In genomic region chr2:53593891-53594585, GRCh38 we compare ENCODE assay signal across 15 cellular contexts.
A peak's percentile ranks its signal among the peaks of the same experiment; 100 is the strongest.
DNase-seq lines count a peak whose midpoint lies in the region; ATAC-seq, FAIRE-seq and TF ChIP-seq lines count a peak whose summit lies in the region.
"Had no signal": no experiment of that assay in that cellular context is flagged by ENCODE, and none has a peak within 500 bp of the region (broad histone marks: within the 10 kb centered on the region; RNA-seq: fewer than 3 reads in every experiment).

No MANE protein-coding gene starts in this region.

- no peaks in the 10 kb centered on the region for H3K9me3 ChIP-seq in K562 (replicated peaks; ENCODE audit: control insufficient read depth, insufficient read depth, low read depth, low read length)
- no peaks in the 10 kb centered on the region for H3K9me3 ChIP-seq in mesenchymal stem cell (ENCODE audit: control insufficient read depth, low read length)
- H3K9me3 ChIP-seq in esophagus muscularis mucosa, result no peaks in the 10 kb centered on the region
- H3K9me3 ChIP-seq: neutrophil had no signal

- no peaks in the 10 kb centered on the region for H3K27me3 Mint-ChIP-seq in WTC11 (ENCODE audit: low read depth)
- peaks cover 2% of the 10 kb centered on the region for H3K27me3 Mint-ChIP-seq in activated naive CD8-positive, alpha-beta T cell treated with anti-CD3 and anti-CD28 coated beads, Interleukin-2, amount 50 U/mL, for 24 hours
- H3K27me3 Mint-ChIP-seq: stimulated activated memory B cell treated with anti-CD40 and anti-IgM and Interleukin-4, amounts not matched to agents 10 μg/mL and 1 μg/mL and 100 μg/mL, for 72 hours had no signal

- H3K27ac ChIP-seq in K562 (ENCODE audit: extremely low read depth, low read depth, low read length) (no peak overlapping the region), mesenchymal stem cell (ENCODE audit: low read length, poor library complexity, severe bottlenecking) (peak overlapping the region; percentile 35), esophagus muscularis mucosa (replicated peaks in 1 of 4) (no peak overlapping the region)
- H3K27ac ChIP-seq: neutrophil had no signal

- no peaks in the 10 kb centered on the region for H4K20me1 ChIP-seq in K562 (replicated peaks; ENCODE audit: control insufficient read depth, insufficient read depth, low read length)

- H3K4me2 ChIP-seq in K562 (ENCODE audit: insufficient read depth, low read length) (no peak overlapping the region), mesenchymal stem cell (ENCODE audit: low read length, poor library complexity, severe bottlenecking) (peak overlapping the region; percentile 36)

- no peak overlapping the region for H2BK15ac ChIP-seq in mesenchymal stem cell (ENCODE audit: low read depth, poor library complexity, severe bottlenecking)

- WGBS in K562 (ENCODE audit: insufficient coverage, low coverage, missing lambda C conversion rate), result 2% methylated on average over 4 of the region's 5 CpGs
- 73% methylated on average over 3 of the region's 5 CpGs for whole genome bisulfite sequencing in mesenchymal stem cell
- 32% methylated on average over 5 of the region's 5 CpGs for WGBS in esophagus muscularis mucosa

- H2BK120ac ChIP-seq in mesenchymal stem cell (ENCODE audit: low read depth, low read length), result no peak overlapping the region

- no peaks in the 10 kb centered on the region for H3K36me3 Mint-ChIP-seq in WTC11
- H3K36me3 Mint-ChIP-seq in activated naive CD8-positive, alpha-beta T cell treated with anti-CD3 and anti-CD28 coated beads, Interleukin-2, amount 50 U/mL, for 24 hours (ENCODE audit: low read depth), result no peaks in the 10 kb centered on the region
- H3K36me3 Mint-ChIP-seq: stimulated activated memory B cell treated with anti-CD40 and anti-IgM and Interleukin-4, amounts not matched to agents 10 μg/mL and 1 μg/mL and 100 μg/mL, for 72 hours had no signal

- no peak for TF ChIP-seq EP300 in K562 (IDR thresholded peaks at IDR 0.05; ENCODE audit: low read length)
- TF ChIP-seq EP300 in esophagus muscularis mucosa (IDR thresholded peaks at IDR 0.05), result no peak

- no peak for ATAC-seq in K562
- no peak for ATAC-seq in WTC11
- ATAC-seq in activated naive CD8-positive, alpha-beta T cell treated with anti-CD3 and anti-CD28 coated beads, Interleukin-2, amount 50 U/mL, for 24 hours, result no peak
- ATAC-seq: left lobe of liver; stimulated activated memory B cell treated with anti-CD40 and anti-IgM and Interleukin-4, amounts not matched to agents 10 μg/mL and 1 μg/mL and 100 μg/mL, for 72 hours had no signal

- FAIRE-seq in K562 (lab: Jason Lieb, UNC), result no peak

- POLR2A ChIA-PET in K562 (lab: Yijun Ruan, JAX) (interaction anchor here (0.6 kb wide), 1 partner anchor 375 kb away, joined by 4 read pairs; no protein-coding TSS in a partner anchor), WTC11 (lab: Charles Lee) (no interaction called here)

- H3K27ac Mint-ChIP-seq in WTC11, result no peak overlapping the region
- H3K27ac Mint-ChIP-seq in activated naive CD8-positive, alpha-beta T cell treated with anti-CD3 and anti-CD28 coated beads, Interleukin-2, amount 50 U/mL, for 24 hours, result no peak overlapping the region
- H3K27ac Mint-ChIP-seq: activated T-helper 1 cell treated with anti-CD3 and anti-CD28 coated beads, Interleukin-12 subunit alpha, Interleukin-12 subunit beta, Interleukin-2, Interleukin-4 antibody, amounts not matched to agents 30 ng/mL and 10 ng/mL and 1 ng/mL, durations not matched to agents 14 hours and 24 hours and 36 hours; stimulated activated memory B cell treated with anti-CD40 and anti-IgM and Interleukin-4, amounts not matched to agents 10 μg/mL and 1 μg/mL and 100 μg/mL, for 72 hours had no signal

- no peak for TF ChIP-seq POLR2A in K562 (conservative IDR thresholded peaks at IDR 0.05)
- TF ChIP-seq POLR2A in esophagus muscularis mucosa (IDR thresholded peaks at IDR 0.05; ENCODE audit: low read depth), result no peak

- H4K8ac ChIP-seq in mesenchymal stem cell (ENCODE audit: low read length), result no peak overlapping the region

- H2BK12ac ChIP-seq in mesenchymal stem cell (ENCODE audit: low read length in 2 of 2), result no peak overlapping the region

- H3K9me1 ChIP-seq in K562 (ENCODE audit: control insufficient read depth, insufficient read depth, low read length), result no peaks in the 10 kb centered on the region

- DNase-seq in EH (ENCODE audit: low read depth) (peak; percentile 61), NCI-H1092 (lab: John Stamatoyannopoulos, UW) (peak; percentile 4), K562 (ENCODE audit: extremely low read depth in 1 of 4, low spot score in 3 of 4) (no peak), mesenchymal stem cell (peak; percentile 24), WTC11 (ENCODE audit: low spot score) (no peak), esophagus muscularis mucosa (ENCODE audit: extremely low spot score) (no peak)
- DNase-seq in stimulated activated CD8-positive, alpha-beta memory T cell treated with anti-CD3 and anti-CD28 coated beads, Interleukin-4, amount 100 ng/mL, for 48 hours, result no peak
- no peak for DNase-seq in activated naive CD8-positive, alpha-beta T cell treated with anti-CD3 and anti-CD28 coated beads, Interleukin-2, amount 50 U/mL, for 24 hours
- DNase-seq: activated CD4-positive, CD25-positive, alpha-beta regulatory T cell; DMS153; NCI-H2081 had no signal

- no peak overlapping the region for H3K23ac ChIP-seq in mesenchymal stem cell (ENCODE audit: low read length in 2 of 2)

- BruUV-seq in K562 (replicated peaks; lab: Mats Ljungman, UMichigan), result no TSS peak

- H3K9ac ChIP-seq in K562 (ENCODE audit: insufficient read depth in 1 of 2, low read depth in 2 of 2, low read length in 2 of 2) (no peak overlapping the region), mesenchymal stem cell (ENCODE audit: low read length) (no peak overlapping the region)

- CTCF ChIA-PET in K562 (lab: Yijun Ruan, JAX; ENCODE audit: low intra/inter-chr PET ratio), result no interaction called here
- CTCF ChIA-PET in WTC11 (lab: Charles Lee), result no interaction called here

- no peaks in the 10 kb centered on the region for H3K4me1 Mint-ChIP-seq in WTC11
- no peaks in the 10 kb centered on the region for H3K4me1 Mint-ChIP-seq in activated naive CD8-positive, alpha-beta T cell treated with anti-CD3 and anti-CD28 coated beads, Interleukin-2, amount 50 U/mL, for 24 hours
- H3K4me1 Mint-ChIP-seq: stimulated activated memory B cell treated with anti-CD40 and anti-IgM and Interleukin-4, amounts not matched to agents 10 μg/mL and 1 μg/mL and 100 μg/mL, for 72 hours had no signal

- H3K36me3 ChIP-seq in K562 (ENCODE audit: control insufficient read depth, insufficient read depth, low read length) (no peaks in the 10 kb centered on the region), mesenchymal stem cell (ENCODE audit: control insufficient read depth in 1 of 2, insufficient read depth in 2 of 2, low read depth in 1 of 2, low read length in 2 of 2) (no peaks in the 10 kb centered on the region), esophagus muscularis mucosa (no peaks in the 10 kb centered on the region)
- H3K36me3 ChIP-seq: neutrophil had no signal

- no peak overlapping the region for H3K4me3 Mint-ChIP-seq in WTC11
- H3K4me3 Mint-ChIP-seq in activated naive CD8-positive, alpha-beta T cell treated with anti-CD3 and anti-CD28 coated beads, Interleukin-2, amount 50 U/mL, for 24 hours, result no peak overlapping the region
- H3K4me3 Mint-ChIP-seq: activated T-helper 1 cell treated with anti-CD3 and anti-CD28 coated beads, Interleukin-12 subunit alpha, Interleukin-12 subunit beta, Interleukin-2, Interleukin-4 antibody, amounts not matched to agents 30 ng/mL and 10 ng/mL and 1 ng/mL, durations not matched to agents 14 hours and 24 hours and 36 hours; stimulated activated memory B cell treated with anti-CD40 and anti-IgM and Interleukin-4, amounts not matched to agents 10 μg/mL and 1 μg/mL and 100 μg/mL, for 72 hours had no signal

- no peaks in the 10 kb centered on the region for H3K79me2 ChIP-seq in K562 (ENCODE audit: control insufficient read depth, insufficient read depth, low read length)

- H3K27me3 ChIP-seq in K562 (ENCODE audit: control insufficient read depth in 2 of 2, insufficient read depth in 2 of 2, low read length in 2 of 2), result no peaks in the 10 kb centered on the region; a peak in 1 of 5 replicates
- no peaks in the 10 kb centered on the region for H3K27me3 ChIP-seq in mesenchymal stem cell (ENCODE audit: control insufficient read depth in 1 of 2, insufficient read depth in 1 of 2, low read length in 2 of 2)
- no peaks in the 10 kb centered on the region for H3K27me3 ChIP-seq in esophagus muscularis mucosa
- H3K27me3 ChIP-seq: neutrophil had no signal

- in situ Hi-C loops in K562 (cut with MboI), result no loop called here

- intact Hi-C loops in K562 (cut with micrococcal nuclease) (loop anchor here (10.0 kb wide), 1 partner anchor 231 kb away; no protein-coding TSS in a partner anchor), esophagus muscularis mucosa (cut with DNase I) (no loop called here)

- TF ChIP-seq RAD21 in K562 (CRISPR knock-in tag; conservative IDR thresholded peaks at IDR 0.05 in 1 of 2, IDR thresholded peaks at IDR 0.05 in 1 of 2), result no peak

- H3K18ac ChIP-seq in mesenchymal stem cell (ENCODE audit: low read depth in 1 of 2, low read length in 2 of 2), result no peak overlapping the region

- H2AFZ ChIP-seq in K562 (ENCODE audit: low read depth, low read length) (no peak overlapping the region), mesenchymal stem cell (ENCODE audit: low read depth, low read length) (no peak overlapping the region)

- H3K4me3 ChIP-seq in K562, result no peak overlapping the region
- no peak overlapping the region for H3K4me3 ChIP-seq in mesenchymal stem cell (ENCODE audit: insufficient read depth in 1 of 2, low read depth in 1 of 2, low read length in 2 of 2)
- H3K4me3 ChIP-seq in esophagus muscularis mucosa, result no peak overlapping the region

- H3K79me1 ChIP-seq in mesenchymal stem cell (replicated peaks; ENCODE audit: low read length, poor library complexity, severe bottlenecking), result no peaks in the 10 kb centered on the region

- H2AK5ac ChIP-seq in mesenchymal stem cell (ENCODE audit: low read length, severe bottlenecking), result no peak overlapping the region

- no peaks in the 10 kb centered on the region for H3K4me1 ChIP-seq in K562 (replicated peaks in 1 of 2; ENCODE audit: control insufficient read depth in 2 of 2, insufficient read depth in 2 of 2, low read length in 2 of 2)
- H3K4me1 ChIP-seq in mesenchymal stem cell (ENCODE audit: control insufficient read depth, insufficient read depth, low read depth, low read length), result peaks cover 2% of the 10 kb centered on the region
- no peaks in the 10 kb centered on the region for H3K4me1 ChIP-seq in esophagus muscularis mucosa

- H3K14ac ChIP-seq in mesenchymal stem cell (ENCODE audit: low read length in 2 of 2), result no peak overlapping the region

- H2BK5ac ChIP-seq in mesenchymal stem cell (ENCODE audit: low read depth, low read length, poor library complexity, severe bottlenecking), result no peak overlapping the region

- H4K91ac ChIP-seq in mesenchymal stem cell (ENCODE audit: low read length), result no peak overlapping the region

- peaks cover 4% of the 10 kb centered on the region for H3K9me3 Mint-ChIP-seq in WTC11
- H3K9me3 Mint-ChIP-seq in activated naive CD8-positive, alpha-beta T cell treated with anti-CD3 and anti-CD28 coated beads, Interleukin-2, amount 50 U/mL, for 24 hours, result no peaks in the 10 kb centered on the region
- H3K9me3 Mint-ChIP-seq: activated T-helper 1 cell treated with anti-CD3 and anti-CD28 coated beads, Interleukin-12 subunit alpha, Interleukin-12 subunit beta, Interleukin-2, Interleukin-4 antibody, amounts not matched to agents 30 ng/mL and 10 ng/mL and 1 ng/mL, durations not matched to agents 14 hours and 24 hours and 36 hours; stimulated activated memory B cell treated with anti-CD40 and anti-IgM and Interleukin-4, amounts not matched to agents 10 μg/mL and 1 μg/mL and 100 μg/mL, for 72 hours had no signal

- TF ChIP-seq CTCF in K562 (IDR thresholded peaks at IDR 0.05 in 2 of 3, conservative IDR thresholded peaks at IDR 0.05 in 1 of 3; ENCODE audit: insufficient read depth in 2 of 3, low read depth in 1 of 3, low read length in 3 of 3) (no peak), WTC11 (IDR thresholded peaks at IDR 0.05) (no peak), esophagus muscularis mucosa (IDR thresholded peaks at IDR 0.05) (no peak)

- no peak overlapping the region for H3K4ac ChIP-seq in mesenchymal stem cell (ENCODE audit: low read depth in 1 of 2, low read length in 2 of 2)

Comparison
In these comparisons a context has a peak if more than half of its experiments do, and no peak if none do; other contexts are left out.
1. DNase-seq: peak in EH (single experiment), NCI-H1092 (single experiment) and mesenchymal stem cell (single experiment); none in K562 (0 of 4), WTC11 (single experiment), stimulated activated CD8-positive, alpha-beta memory T cell treated with anti-CD3 and anti-CD28 coated beads, Interleukin-4, amount 100 ng/mL, for 48 hours (single experiment), esophagus muscularis mucosa (single experiment) and activated naive CD8-positive, alpha-beta T cell treated with anti-CD3 and anti-CD28 coated beads, Interleukin-2, amount 50 U/mL, for 24 hours (single experiment).